In the genomic region with DNA sequence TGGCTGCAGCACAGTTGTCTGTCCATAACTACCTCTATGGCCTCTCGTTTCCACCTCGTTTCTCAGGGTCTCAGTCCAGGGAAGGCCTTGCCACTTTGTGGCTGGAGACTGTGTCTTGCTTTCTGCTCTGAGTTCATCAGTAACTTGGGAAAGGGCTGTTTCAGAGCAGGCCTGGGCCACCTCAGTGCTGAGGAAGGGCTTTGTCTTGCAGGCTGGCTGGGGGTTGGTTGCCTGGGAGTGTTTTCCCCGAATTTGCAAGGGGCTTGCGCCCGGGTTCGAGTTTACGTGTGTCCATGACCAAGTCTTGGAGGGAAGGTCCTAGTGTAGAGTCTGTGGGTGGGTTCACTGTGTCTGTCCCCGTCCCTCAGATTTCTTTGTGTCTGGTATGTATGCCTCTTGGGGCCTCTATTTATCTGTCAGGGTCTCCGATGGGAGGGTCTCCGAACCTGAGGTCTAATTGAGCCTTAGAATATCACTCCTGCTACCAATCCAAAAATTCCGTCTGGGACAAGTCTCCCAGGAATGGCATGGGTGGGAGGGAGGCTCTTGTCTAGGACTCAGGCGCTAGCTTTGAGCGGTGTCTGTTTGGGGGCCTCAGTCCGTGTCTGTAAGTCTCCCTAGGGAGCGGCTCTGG, we compare ENCODE assay signal across 2 cellular contexts.
TF ChIP-seq lines count a peak whose summit lies in the region.

No MANE protein-coding gene starts in this region.

TF ChIP-seq in K562, 482 proteins besides CTCF, POLR2A, EP300 and RAD21:
- TF ChIP-seq ZNF507 (tag; conservative IDR thresholded peaks at IDR 0.05) = no peak
- no peak for TF ChIP-seq ASH1L (IDR thresholded peaks at IDR 0.05; ENCODE audit: borderline replicate concordance, low read depth, partially characterized antibody)
- no peak for TF ChIP-seq OTX1 (CRISPR knock-in tag; IDR thresholded peaks at IDR 0.05)

TF ChIP-seq in HEK293T, 16 proteins besides CTCF, POLR2A, EP300 and RAD21:
- TF ChIP-seq ARNT (IDR thresholded peaks at IDR 0.05) = no peak
- no peak for TF ChIP-seq ELF4 (IDR thresholded peaks at IDR 0.05)
- TF ChIP-seq SP1 (IDR thresholded peaks at IDR 0.05) = no peak
- TF ChIP-seq ZNF384 (IDR thresholded peaks at IDR 0.05) = no peak
- no peak for TF ChIP-seq TARDBP (IDR thresholded peaks at IDR 0.05)
- no peak for TF ChIP-seq FOXA1 (IDR thresholded peaks at IDR 0.05)
- no peak for TF ChIP-seq HDGF (IDR thresholded peaks at IDR 0.05; ENCODE audit: borderline replicate concordance)
- TF ChIP-seq SUZ12 (IDR thresholded peaks at IDR 0.05) = no peak
- TF ChIP-seq L3MBTL2 (conservative IDR thresholded peaks at IDR 0.05) = no peak
- TF ChIP-seq FOXM1 (IDR thresholded peaks at IDR 0.05; ENCODE audit: borderline replicate concordance) = no peak
- no peak for TF ChIP-seq CTBP1 (IDR thresholded peaks at IDR 0.05; ENCODE audit: borderline replicate concordance)
- no peak for TF ChIP-seq FOXK2 (IDR thresholded peaks at IDR 0.05)
- TF ChIP-seq, protein P1, sequence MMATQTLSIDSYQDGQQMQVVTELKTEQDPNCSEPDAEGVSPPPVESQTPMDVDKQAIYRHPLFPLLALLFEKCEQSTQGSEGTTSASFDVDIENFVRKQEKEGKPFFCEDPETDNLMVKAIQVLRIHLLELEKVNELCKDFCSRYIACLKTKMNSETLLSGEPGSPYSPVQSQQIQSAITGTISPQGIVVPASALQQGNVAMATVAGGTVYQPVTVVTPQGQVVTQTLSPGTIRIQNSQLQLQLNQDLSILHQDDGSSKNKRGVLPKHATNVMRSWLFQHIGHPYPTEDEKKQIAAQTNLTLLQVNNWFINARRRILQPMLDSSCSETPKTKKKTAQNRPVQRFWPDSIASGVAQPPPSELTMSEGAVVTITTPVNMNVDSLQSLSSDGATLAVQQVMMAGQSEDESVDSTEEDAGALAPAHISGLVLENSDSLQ (IDR thresholded peaks at IDR 0.05) = no peak
- TF ChIP-seq LEF1 (IDR thresholded peaks at IDR 0.05; ENCODE audit: borderline replicate concordance) = no peak
- TF ChIP-seq NFRKB (IDR thresholded peaks at IDR 0.05) = no peak
- no peak for TF ChIP-seq BHLHE40 (IDR thresholded peaks at IDR 0.05; ENCODE audit: borderline replicate concordance)
